Comparison of ENCODE assay signal across 25 cellular contexts in the genomic region with DNA sequence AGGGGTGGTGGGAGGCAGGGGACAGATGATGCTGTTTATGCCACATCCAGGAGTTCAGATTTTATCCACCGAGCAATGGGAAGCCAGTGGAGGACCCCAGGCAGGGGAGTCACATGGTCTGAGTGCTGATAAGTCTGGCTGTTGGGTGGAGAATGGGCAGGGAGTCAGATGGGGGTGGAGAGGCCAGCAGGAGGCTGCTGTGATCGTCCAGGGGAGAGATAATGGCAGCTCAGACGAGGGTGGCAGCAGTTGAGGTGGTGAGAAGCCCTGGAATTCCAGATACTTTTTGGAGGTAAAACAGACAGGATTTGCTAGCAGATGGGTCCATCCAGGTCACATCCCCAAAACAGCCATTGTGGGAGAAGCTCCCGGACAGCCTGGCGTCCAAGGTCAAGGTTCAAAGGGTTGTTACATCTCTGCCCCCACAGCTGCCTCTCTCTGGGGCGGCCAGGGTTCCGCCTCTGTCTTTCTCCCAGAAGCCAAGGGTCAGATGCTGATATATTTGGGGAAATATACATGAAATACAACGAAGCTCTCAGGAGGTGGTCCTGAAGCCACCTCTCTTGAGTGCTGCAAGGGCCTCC.
DNase-seq lines count a peak whose midpoint lies in the region; ATAC-seq, FAIRE-seq and TF ChIP-seq lines count a peak whose summit lies in the region.
"Had no signal": no experiment of that assay in that cellular context is flagged by ENCODE, and none has a peak within 500 bp of the region (broad histone marks: within the 10 kb centered on the region; RNA-seq: fewer than 3 reads in every experiment).

No MANE protein-coding gene starts in this region.

- in situ Hi-C loops in K562 (cut with MboI) = no loop called here

- H3K79me2 ChIP-seq in K562 (ENCODE audit: control insufficient read depth, insufficient read depth, low read length) (no peaks in the 10 kb centered on the region), H9 (ENCODE audit: insufficient read depth, low read length) (no peaks in the 10 kb centered on the region)

- no peaks in the 10 kb centered on the region for H3K9me3 Mint-ChIP-seq in activated naive CD8-positive, alpha-beta T cell treated with anti-CD3 and anti-CD28 coated beads, Interleukin-2, amount 50 U/mL, for 24 hours
- no peaks in the 10 kb centered on the region for H3K9me3 Mint-ChIP-seq in activated naive CD8-positive, alpha-beta T cell treated with anti-CD3 and anti-CD28 coated beads for 36 hours
- H3K9me3 Mint-ChIP-seq in Calu3 (ENCODE audit: low read depth, unreplicated experiment) = no peaks in the 10 kb centered on the region
- H3K9me3 Mint-ChIP-seq in H9 = no peaks in the 10 kb centered on the region; a peak in 1 of 5 replicates
- H3K9me3 Mint-ChIP-seq: CD4-positive, alpha-beta T cell; HFFc6 had no signal

- H4K8ac ChIP-seq in mesenchymal stem cell (ENCODE audit: low read length) (peak overlapping the region; percentile 53), H9 (replicated peaks; ENCODE audit: insufficient read length, low read depth, low read length) (no peak overlapping the region)

- no peak overlapping the region for H3K56ac ChIP-seq in H9 (ENCODE audit: insufficient read length, low read depth, low read length)

- no peak overlapping the region for H2BK15ac ChIP-seq in mesenchymal stem cell (ENCODE audit: low read depth, poor library complexity, severe bottlenecking)
- no peak overlapping the region for H2BK15ac ChIP-seq in H9 (ENCODE audit: low read depth, low read length)

- no peaks in the 10 kb centered on the region for H3K23me2 ChIP-seq in H9 (ENCODE audit: insufficient read length, low read depth, low read length, poor library complexity, severe bottlenecking)

- H3K4me1 ChIP-seq in HEK293 (ENCODE audit: control insufficient read depth, insufficient read depth, low read length) (no peaks in the 10 kb centered on the region), K562 (replicated peaks in 1 of 2; ENCODE audit: control insufficient read depth in 2 of 2, insufficient read depth in 2 of 2, low read length in 2 of 2) (peaks cover 4 to 10% of the 10 kb centered on the region in 2 experiments; a peak in 2 of 5 replicates), mesenchymal stem cell (ENCODE audit: control insufficient read depth, insufficient read depth, low read depth, low read length) (no peaks in the 10 kb centered on the region), H9 (ENCODE audit: insufficient read depth, low read length) (no peaks in the 10 kb centered on the region)
- H3K4me1 ChIP-seq: A549; BE2C; BLaER1 treated with 17β-estradiol and CSF1 and Interleukin-3, amounts not matched to agents 10 nM and 100 nM had no signal

- intact Hi-C loops in K562 (cut with micrococcal nuclease) (no loop called here), Calu3 (cut with micrococcal nuclease; ENCODE audit: unreplicated experiment) (no loop called here)

- H3K9me1 ChIP-seq in K562 (ENCODE audit: control insufficient read depth, insufficient read depth, low read length) = no peaks in the 10 kb centered on the region

- H3K36me3 ChIP-seq in HEK293 (ENCODE audit: control insufficient read depth in 2 of 2, insufficient read depth in 1 of 2, low read length in 2 of 2) = no peaks in the 10 kb centered on the region
- H3K36me3 ChIP-seq in K562 (ENCODE audit: control insufficient read depth, insufficient read depth, low read length) = no peaks in the 10 kb centered on the region
- no peaks in the 10 kb centered on the region for H3K36me3 ChIP-seq in mesenchymal stem cell (ENCODE audit: control insufficient read depth in 1 of 2, insufficient read depth in 2 of 2, low read depth in 1 of 2, low read length in 2 of 2)
- H3K36me3 ChIP-seq: BE2C; BLaER1 treated with 17β-estradiol and CSF1 and Interleukin-3, amounts not matched to agents 10 nM and 100 nM had no signal

- H2BK12ac ChIP-seq in mesenchymal stem cell (ENCODE audit: low read length in 2 of 2) = peak overlapping the region in 1 of 2 experiments; percentile 46
- no peak overlapping the region for H2BK12ac ChIP-seq in H9 (ENCODE audit: insufficient read length, low read depth, low read length)

- no peak overlapping the region for H3K4me3 ChIP-seq in HEK293 (ENCODE audit: low read depth, low read length)
- H3K4me3 ChIP-seq in K562 = no peak overlapping the region
- no peak overlapping the region for H3K4me3 ChIP-seq in mesenchymal stem cell (ENCODE audit: insufficient read depth in 1 of 2, low read depth in 1 of 2, low read length in 2 of 2)
- H3K4me3 ChIP-seq: A549; BLaER1 treated with 17β-estradiol and CSF1 and Interleukin-3, amounts not matched to agents 10 nM and 100 nM had no signal

- no peak overlapping the region for H4K5ac ChIP-seq in H9 (ENCODE audit: insufficient read length, low read depth, low read length)

- H3K9ac ChIP-seq in K562 (ENCODE audit: insufficient read depth in 1 of 2, low read depth in 2 of 2, low read length in 2 of 2) (0 out of 4 replicates have a peak overlapping the region, but pooled peaks of 1 of the 2 experiments have one; percentile 41), mesenchymal stem cell (ENCODE audit: low read length) (no peak overlapping the region), H9 (ENCODE audit: extremely low read depth, insufficient read length, low read length) (no peak overlapping the region)
- H3K9ac ChIP-seq: BLaER1 treated with 17β-estradiol and CSF1 and Interleukin-3, amounts not matched to agents 10 nM and 100 nM had no signal

- CTCF ChIA-PET in HEK293 (lab: Yijun Ruan, JAX) (interaction anchor here (0.7 to 1.1 kb wide), 2 partner anchors 14 to 67 kb away, joined by 3 read pairs; no protein-coding TSS in a partner anchor), K562 (lab: Yijun Ruan, JAX; ENCODE audit: low intra/inter-chr PET ratio) (no interaction called here), Calu3 (lab: Charles Lee) (no interaction called here)

- no peaks in the 10 kb centered on the region for H3K4me1 Mint-ChIP-seq in activated naive CD8-positive, alpha-beta T cell treated with anti-CD3 and anti-CD28 coated beads, Interleukin-2, amount 50 U/mL, for 24 hours
- no peaks in the 10 kb centered on the region for H3K4me1 Mint-ChIP-seq in activated naive CD8-positive, alpha-beta T cell treated with anti-CD3 and anti-CD28 coated beads for 36 hours
- H3K4me1 Mint-ChIP-seq in Calu3 (ENCODE audit: low read depth, unreplicated experiment) (no peaks in the 10 kb centered on the region), H9 (peaks cover 11 to 13% of the 10 kb centered on the region in 2 experiments)
- H3K4me1 Mint-ChIP-seq: CD14-positive monocyte; CD8-positive, alpha-beta memory T cell had no signal

- H3K27me3 Mint-ChIP-seq in activated naive CD8-positive, alpha-beta T cell treated with anti-CD3 and anti-CD28 coated beads, Interleukin-2, amount 50 U/mL, for 24 hours = peaks cover 11% of the 10 kb centered on the region
- H3K27me3 Mint-ChIP-seq in activated naive CD8-positive, alpha-beta T cell treated with anti-CD3 and anti-CD28 coated beads for 36 hours = no peaks in the 10 kb centered on the region
- H3K27me3 Mint-ChIP-seq in Calu3 (ENCODE audit: unreplicated experiment) (peaks cover 52% of the 10 kb centered on the region), H9 (ENCODE audit: low read depth) (no peaks in the 10 kb centered on the region)

- no TSS peak for BruUV-seq in K562 (replicated peaks; lab: Mats Ljungman, UMichigan)
- no TSS peak for BruUV-seq in Calu3 (replicated peaks; lab: Mats Ljungman, UMichigan)

- H4K20me1 ChIP-seq in K562 (replicated peaks; ENCODE audit: control insufficient read depth, insufficient read depth, low read length) = no peaks in the 10 kb centered on the region; the same call in 1 of the 2 replicates
- H4K20me1 ChIP-seq in H9 (ENCODE audit: control insufficient read depth, insufficient read depth, insufficient read length) = no peaks in the 10 kb centered on the region
- H4K20me1 ChIP-seq: BLaER1 treated with 17β-estradiol and CSF1 and Interleukin-3, amounts not matched to agents 10 nM and 100 nM had no signal

- H3K4me2 ChIP-seq in K562 (ENCODE audit: insufficient read depth, low read length) (peak overlapping the region; percentile 7; the same call in 1 of the 2 replicates), mesenchymal stem cell (ENCODE audit: low read length, poor library complexity, severe bottlenecking) (no peak overlapping the region), H9 (ENCODE audit: insufficient read depth, insufficient read length, low read length) (no peak overlapping the region)
- H3K4me2 ChIP-seq: A549; BLaER1 treated with 17β-estradiol and CSF1 and Interleukin-3, amounts not matched to agents 10 nM and 100 nM had no signal

- H3K14ac ChIP-seq in mesenchymal stem cell (ENCODE audit: low read length in 2 of 2) (no peak overlapping the region), H9 (ENCODE audit: insufficient read depth, low read length) (no peak overlapping the region)

- DNase-seq in activated naive CD8-positive, alpha-beta T cell treated with anti-CD3 and anti-CD28 coated beads, Interleukin-2, amount 50 U/mL, for 24 hours = no peak
- no peak for DNase-seq in activated naive CD8-positive, alpha-beta T cell treated with anti-CD3 and anti-CD28 coated beads for 36 hours
- no peak for DNase-seq in K562 (ENCODE audit: extremely low read depth in 1 of 4, low spot score in 3 of 4)
- no peak for DNase-seq in mesenchymal stem cell
- no peak for DNase-seq in Calu3
- no peak for DNase-seq in H9
- DNase-seq: 8988T; ACHN; AML-193; BE2C; CD4-positive, alpha-beta T cell; CD8-positive, alpha-beta memory T cell; DMS53; DMS79 treated with DMSO at 0.1 percent for 48 hours; GF-D8; GOT3; H7; HFFc6 had no signal

- no peak overlapping the region for H3K23ac ChIP-seq in mesenchymal stem cell (ENCODE audit: low read length in 2 of 2)
- H3K23ac ChIP-seq in H9 (ENCODE audit: insufficient read length, low read depth, low read length) = no peak overlapping the region

- H3K9me3 ChIP-seq in HEK293 (ENCODE audit: control insufficient read depth, insufficient read depth, low read depth, low read length) (no peaks in the 10 kb centered on the region), K562 (replicated peaks; ENCODE audit: control insufficient read depth, insufficient read depth, low read depth, low read length) (no peaks in the 10 kb centered on the region), mesenchymal stem cell (ENCODE audit: control insufficient read depth, low read length) (no peaks in the 10 kb centered on the region), H9 (ENCODE audit: control insufficient read depth, low read depth, low read length) (no peaks in the 10 kb centered on the region)
- H3K9me3 ChIP-seq: A549, BE2C had no signal

- no peak overlapping the region for H3K27ac ChIP-seq in HEK293 (ENCODE audit: extremely low read depth, low read depth, low read length)
- no peak overlapping the region for H3K27ac ChIP-seq in K562 (ENCODE audit: extremely low read depth, low read depth, low read length)
- H3K27ac ChIP-seq in mesenchymal stem cell (ENCODE audit: low read length, poor library complexity, severe bottlenecking) = no peak overlapping the region
- no peak overlapping the region for H3K27ac ChIP-seq in H9 (ENCODE audit: insufficient read length, low read depth, low read length)
- H3K27ac ChIP-seq: A549; BLaER1 treated with 17β-estradiol and CSF1 and Interleukin-3, amounts not matched to agents 10 nM and 100 nM had no signal

- peaks cover 3 to 32% of the 10 kb centered on the region in 2 experiments; a peak in 3 of 5 replicates for H3K27me3 ChIP-seq in K562 (ENCODE audit: control insufficient read depth in 2 of 2, insufficient read depth in 2 of 2, low read length in 2 of 2)
- peaks cover 3 to 18% of the 10 kb centered on the region in 2 experiments for H3K27me3 ChIP-seq in mesenchymal stem cell (ENCODE audit: control insufficient read depth in 1 of 2, insufficient read depth in 1 of 2, low read length in 2 of 2)
- no peaks in the 10 kb centered on the region for H3K27me3 ChIP-seq in H9 (ENCODE audit: insufficient read depth, low read length)
- H3K27me3 ChIP-seq: BE2C; BLaER1 treated with 17β-estradiol and CSF1 and Interleukin-3, amounts not matched to agents 10 nM and 100 nM had no signal

- H4K91ac ChIP-seq in mesenchymal stem cell (ENCODE audit: low read length) (no peak overlapping the region), H9 (ENCODE audit: insufficient read length, low read depth, low read length) (no peak overlapping the region)

- TF ChIP-seq CTCF in HEK293 (tag by site-specific recombination; IDR thresholded peaks at IDR 0.05) (no peak), K562 (IDR thresholded peaks at IDR 0.05 in 2 of 3, conservative IDR thresholded peaks at IDR 0.05 in 1 of 3; ENCODE audit: insufficient read depth in 2 of 3, low read depth in 1 of 3, low read length in 3 of 3) (no peak), Calu3 (IDR thresholded peaks at IDR 0.05; ENCODE audit: unreplicated experiment) (no peak), H9 (conservative IDR thresholded peaks at IDR 0.05) (no peak)

- H3K79me1 ChIP-seq in mesenchymal stem cell (replicated peaks; ENCODE audit: low read length, poor library complexity, severe bottlenecking) = no peaks in the 10 kb centered on the region
- H3K79me1 ChIP-seq in H9 (ENCODE audit: insufficient read depth, low read depth, low read length, poor library complexity, severe bottlenecking) = no peaks in the 10 kb centered on the region

- 14% methylated on average over 8 of the region's 8 CpGs for WGBS in K562 (ENCODE audit: insufficient coverage, low coverage, missing lambda C conversion rate)
- WGBS in mesenchymal stem cell = 57% methylated on average over 8 of the region's 8 CpGs
- WGBS in H9 (ENCODE audit: extremely low coverage, insufficient read length, low lambda C conversion rate) = no CpG with 5 or more reads among the region's 8 CpGs

- no peak overlapping the region for H2BK20ac ChIP-seq in H9 (ENCODE audit: low read depth, low read length, poor library complexity, severe bottlenecking)

- TF ChIP-seq POLR2A in K562 (conservative IDR thresholded peaks at IDR 0.05) = no peak

- H3K4ac ChIP-seq in mesenchymal stem cell (ENCODE audit: low read depth in 1 of 2, low read length in 2 of 2) = no peak overlapping the region
- no peak overlapping the region for H3K4ac ChIP-seq in H9 (ENCODE audit: low read depth, low read length)

- POLR2A ChIA-PET in HEK293 (lab: Yijun Ruan, JAX) (no interaction called here), K562 (lab: Yijun Ruan, JAX) (interaction anchor here (0.5 to 1.0 kb wide), 5 partner anchors 19 to 378 kb away, joined by 3 to 6 read pairs (median 3); no protein-coding TSS in a partner anchor)

- TF ChIP-seq RAD21 in K562 (CRISPR knock-in tag; conservative IDR thresholded peaks at IDR 0.05 in 1 of 2, IDR thresholded peaks at IDR 0.05 in 1 of 2) = no peak

- H3K36me3 Mint-ChIP-seq in activated naive CD8-positive, alpha-beta T cell treated with anti-CD3 and anti-CD28 coated beads, Interleukin-2, amount 50 U/mL, for 24 hours (ENCODE audit: low read depth) = no peaks in the 10 kb centered on the region
- H3K36me3 Mint-ChIP-seq in activated naive CD8-positive, alpha-beta T cell treated with anti-CD3 and anti-CD28 coated beads for 36 hours = no peaks in the 10 kb centered on the region
- H3K36me3 Mint-ChIP-seq in Calu3 (ENCODE audit: insufficient read depth, unreplicated experiment) (no peaks in the 10 kb centered on the region), H9 (ENCODE audit: insufficient read depth in 1 of 3, low read depth in 3 of 3) (no peaks in the 10 kb centered on the region)
- H3K36me3 Mint-ChIP-seq: CD14-positive monocyte; CD8-positive, alpha-beta memory T cell had no signal

- H3K27ac Mint-ChIP-seq in activated naive CD8-positive, alpha-beta T cell treated with anti-CD3 and anti-CD28 coated beads, Interleukin-2, amount 50 U/mL, for 24 hours = peak overlapping the region; percentile 39
- H3K27ac Mint-ChIP-seq in activated naive CD8-positive, alpha-beta T cell treated with anti-CD3 and anti-CD28 coated beads for 36 hours = no peak overlapping the region
- no peak overlapping the region for H3K27ac Mint-ChIP-seq in Calu3 (ENCODE audit: unreplicated experiment)
- H3K27ac Mint-ChIP-seq in H9 = no peak overlapping the region
- H3K27ac Mint-ChIP-seq: CD4-positive, alpha-beta T cell; HFFc6 had no signal

- H3T11ph ChIP-seq in H9 (ENCODE audit: low read length) = no peak overlapping the region

- no peak overlapping the region for H3K18ac ChIP-seq in mesenchymal stem cell (ENCODE audit: low read depth in 1 of 2, low read length in 2 of 2)
- no peak overlapping the region for H3K18ac ChIP-seq in H9 (ENCODE audit: insufficient read length, low read depth, low read length)

- H2AFZ ChIP-seq in K562 (ENCODE audit: low read depth, low read length) (peak overlapping the region; percentile 42; the same call in 1 of the 2 replicates), mesenchymal stem cell (ENCODE audit: low read depth, low read length) (no peak overlapping the region), H9 (ENCODE audit: low read length) (no peak overlapping the region)

- FAIRE-seq in K562 (lab: Jason Lieb, UNC) = no peak
- FAIRE-seq: A549, GM12891 had no signal

- H2AK5ac ChIP-seq in mesenchymal stem cell (ENCODE audit: low read length, severe bottlenecking) (no peak overlapping the region), H9 (ENCODE audit: insufficient read length, low read length) (no peak overlapping the region)

- TF ChIP-seq EP300 in K562 (IDR thresholded peaks at IDR 0.05; ENCODE audit: low read length) = no peak

- H2BK120ac ChIP-seq in mesenchymal stem cell (ENCODE audit: low read depth, low read length) = no peak overlapping the region
- no peak overlapping the region for H2BK120ac ChIP-seq in H9 (ENCODE audit: low read depth, low read length, poor library complexity, severe bottlenecking)

- H2BK5ac ChIP-seq in mesenchymal stem cell (ENCODE audit: low read depth, low read length, poor library complexity, severe bottlenecking) (no peak overlapping the region), H9 (ENCODE audit: insufficient read length, low read length) (no peak overlapping the region)

- no peak for ATAC-seq in activated naive CD8-positive, alpha-beta T cell treated with anti-CD3 and anti-CD28 coated beads, Interleukin-2, amount 50 U/mL, for 24 hours
- ATAC-seq in K562 (0 out of 3 replicates have a peak, but pooled peaks have one; percentile 11), HG03159 (IDR thresholded peaks at IDR 0.05; ENCODE audit: unreplicated experiment) (no peak)
- ATAC-seq: A549, HCT116 had no signal

- H3K4me3 Mint-ChIP-seq in activated naive CD8-positive, alpha-beta T cell treated with anti-CD3 and anti-CD28 coated beads, Interleukin-2, amount 50 U/mL, for 24 hours = no peak overlapping the region
- H3K4me3 Mint-ChIP-seq in activated naive CD8-positive, alpha-beta T cell treated with anti-CD3 and anti-CD28 coated beads for 36 hours = no peak overlapping the region
- H3K4me3 Mint-ChIP-seq in Calu3 (ENCODE audit: low read depth, unreplicated experiment) = no peak overlapping the region
- no peak overlapping the region for H3K4me3 Mint-ChIP-seq in H9
- H3K4me3 Mint-ChIP-seq: CD14-positive monocyte; CD4-positive, alpha-beta T cell; CD8-positive, alpha-beta memory T cell; HFFc6 had no signal
